9 cellular contexts compared by ENCODE assay signal in genomic region chr19:1258707-1259205, GRCh38. TPM values are rescaled to one million over a fixed set of nuclear protein-coding genes. Genes with fewer than 3 reads are reported as not detected.
DNase-seq lines count a peak whose midpoint lies in the region; ATAC-seq and TF ChIP-seq lines count a peak whose summit lies in the region.
"Had no signal": no experiment of that assay in that cellular context is flagged by ENCODE, and none has a peak within 500 bp of the region (broad histone marks: within the 10 kb centered on the region; RNA-seq: fewer than 3 reads in every experiment).

No MANE protein-coding gene starts in this region.

- peaks cover 13% of the 10 kb centered on the region for H3K36me3 Mint-ChIP-seq in activated naive CD8-positive, alpha-beta T cell treated with anti-CD3 and anti-CD28 coated beads, Interleukin-2, amount 10 ng/mL, durations not matched to agents 7 days and 5 days
- H3K36me3 Mint-ChIP-seq in memory B cell = peaks cover 12% of the 10 kb centered on the region

- TF ChIP-seq CTCF in cardiac muscle cell (IDR thresholded peaks at IDR 0.05; ENCODE audit: low read depth, low read length) (no peak), upper lobe of left lung (IDR thresholded peaks at IDR 0.05) (no peak)

- 22 to 27% methylated on average over 15 of the region's 15 CpGs for WGBS in upper lobe of left lung, 2 donors

- TF ChIP-seq EP300 in upper lobe of left lung (IDR thresholded peaks at IDR 0.05) = no peak

- peaks cover 39% of the 10 kb centered on the region for H3K36me3 ChIP-seq in cardiac muscle cell
- peaks cover 22 to 55% (median 49%) of the 10 kb centered on the region in 4 donors for H3K36me3 ChIP-seq in upper lobe of left lung

- peak overlapping the region; percentile 64 for H3K27ac ChIP-seq in cardiac muscle cell
- peak overlapping the region; percentile 91 to 100 (median 98) for H3K27ac ChIP-seq in upper lobe of left lung
- H3K27ac ChIP-seq: VCaP had no signal

- intact Hi-C loops in left cardiac atrium (cut with DNase I) = no loop called here

- H3K9me3 ChIP-seq in cardiac muscle cell (ENCODE audit: low read depth) (no peaks in the 10 kb centered on the region), upper lobe of left lung (no peaks in the 10 kb centered on the region)

- H3K27me3 ChIP-seq in cardiac muscle cell = no peaks in the 10 kb centered on the region
- no peaks in the 10 kb centered on the region for H3K27me3 ChIP-seq in upper lobe of left lung

- H3K4me1 ChIP-seq in cardiac muscle cell (ENCODE audit: low read depth) (peaks cover 21% of the 10 kb centered on the region), upper lobe of left lung (peaks cover 88 to 98% (median 94%) of the 10 kb centered on the region in 4 donors)

- no peak for DNase-seq in cardiac muscle cell (ENCODE audit: low read depth in 1 of 2, low spot score in 1 of 2)
- no peak for DNase-seq in left cardiac atrium
- no peak for DNase-seq in activated naive CD8-positive, alpha-beta T cell treated with anti-CD3 and anti-CD28 coated beads, Interleukin-2, amount 10 ng/mL, durations not matched to agents 7 days and 5 days
- no peak for DNase-seq in memory B cell (ENCODE audit: low spot score in 2 of 2)
- peak in 1 of 2 donors; percentile 84 for DNase-seq in upper lobe of left lung
- DNase-seq in kidney glomerular epithelial cell (lab: John Stamatoyannopoulos, UW) = no peak
- no peak for DNase-seq in mucosa of gallbladder (ENCODE audit: low spot score)

- peak overlapping the region; percentile 99 for H3K27ac Mint-ChIP-seq in activated naive CD8-positive, alpha-beta T cell treated with anti-CD3 and anti-CD28 coated beads, Interleukin-2, amount 10 ng/mL, durations not matched to agents 7 days and 5 days
- peak overlapping the region; percentile 99 for H3K27ac Mint-ChIP-seq in memory B cell

- no peaks in the 10 kb centered on the region for H3K27me3 Mint-ChIP-seq in activated naive CD8-positive, alpha-beta T cell treated with anti-CD3 and anti-CD28 coated beads, Interleukin-2, amount 10 ng/mL, durations not matched to agents 7 days and 5 days
- H3K27me3 Mint-ChIP-seq in memory B cell = no peaks in the 10 kb centered on the region

- TF ChIP-seq POLR2A in upper lobe of left lung (IDR thresholded peaks at IDR 0.05) = no peak

- peaks cover 34% of the 10 kb centered on the region for H3K4me1 Mint-ChIP-seq in activated naive CD8-positive, alpha-beta T cell treated with anti-CD3 and anti-CD28 coated beads, Interleukin-2, amount 10 ng/mL, durations not matched to agents 7 days and 5 days
- peaks cover 27% of the 10 kb centered on the region for H3K4me1 Mint-ChIP-seq in memory B cell

- no peaks in the 10 kb centered on the region for H3K9me3 Mint-ChIP-seq in activated naive CD8-positive, alpha-beta T cell treated with anti-CD3 and anti-CD28 coated beads, Interleukin-2, amount 10 ng/mL, durations not matched to agents 7 days and 5 days
- no peaks in the 10 kb centered on the region for H3K9me3 Mint-ChIP-seq in memory B cell

- POLR2A ChIA-PET in activated naive CD8-positive, alpha-beta T cell treated with anti-CD3 and anti-CD28 coated beads, Interleukin-2, amount 10 ng/mL, durations not matched to agents 7 days and 5 days (lab: Charles Lee) = interaction anchor here (0.6 to 3.6 kb wide), 6 partner anchors 10 to 184 kb away, joined by 3 to 64 read pairs (median 6); partner anchors contain the start of genes CIRBP and FAM174C

- H3K4me3 ChIP-seq in cardiac muscle cell (no peak overlapping the region), upper lobe of left lung (peak overlapping the region in 3 of 4 donors; percentile 23 to 62 (median 36))

- H3K4me3 Mint-ChIP-seq in activated naive CD8-positive, alpha-beta T cell treated with anti-CD3 and anti-CD28 coated beads, Interleukin-2, amount 10 ng/mL, durations not matched to agents 7 days and 5 days = peak overlapping the region; percentile 98
- H3K4me3 Mint-ChIP-seq in memory B cell = peak overlapping the region; percentile 92

- ATAC-seq in left cardiac atrium (no peak), memory B cell (ENCODE audit: low read depth) (peak; percentile 0), upper lobe of left lung (ENCODE audit: low FRiP score in 2 of 2) (no peak), HG03045 (IDR thresholded peaks at IDR 0.05; ENCODE audit: unreplicated experiment) (no peak)
- no peak for ATAC-seq in activated naive CD8-positive, alpha-beta T cell treated with anti-CD3 and anti-CD28 coated beads, Interleukin-2, amount 10 ng/mL, durations not matched to agents 7 days and 5 days (ENCODE audit: low read depth)

RNA-seq across cellular contexts. Expression of gene MIDN, which starts 10.4 kb away (rescaled TPM):
- 45.6 and 89.2 TPM in 2 replicates for total RNA-seq in cardiac muscle cell
- polyA plus RNA-seq in cardiac muscle cell = 58.1 and 76.0 TPM in 2 replicates
- total RNA-seq in left cardiac atrium = 100 to 1,000 TPM in 1 of 2 donors, 10 to 100 TPM in 1; 58.7 to 148 TPM
- 10 to 100 TPM; 75.2 to 80.7 TPM for total RNA-seq in activated naive CD8-positive, alpha-beta T cell treated with anti-CD3 and anti-CD28 coated beads, Interleukin-2, amount 10 ng/mL, durations not matched to agents 7 days and 5 days
- total RNA-seq in upper lobe of left lung = 100 to 1,000 TPM in 2 of 6 donors, 10 to 100 TPM in 4; 33.5 to 176 (median 75.9) TPM
- total RNA-seq in mucosa of gallbladder = 127 TPM

RNA-seq across cellular contexts. Expression of gene CIRBP, which starts 10.4 kb away (rescaled TPM):
- total RNA-seq in cardiac muscle cell = 1,112 and 2,236 TPM in 2 replicates
- polyA plus RNA-seq in cardiac muscle cell = 716 and 851 TPM in 2 replicates
- 100 to 1,000 TPM; 229 to 379 TPM for total RNA-seq in left cardiac atrium
- total RNA-seq in activated naive CD8-positive, alpha-beta T cell treated with anti-CD3 and anti-CD28 coated beads, Interleukin-2, amount 10 ng/mL, durations not matched to agents 7 days and 5 days = 100 to 1,000 TPM; 327 to 342 TPM
- total RNA-seq in upper lobe of left lung = 1,000 to 10,000 TPM in 1 of 6 donors, 100 to 1,000 TPM in 5; 326 to 1,348 (median 441) TPM
- 382 TPM for total RNA-seq in mucosa of gallbladder

RNA-seq across cellular contexts. Expression of gene FAM174C, which starts 16.6 kb away (rescaled TPM):
- total RNA-seq in cardiac muscle cell (31.2 and 44.9 TPM in 2 replicates), left cardiac atrium (10 to 100 TPM; 19.2 to 21.4 TPM), upper lobe of left lung (10 to 100 TPM; 43.0 to 85.3 (median 59.6) TPM), mucosa of gallbladder (57.6 TPM)
- polyA plus RNA-seq in cardiac muscle cell = 34.0 and 34.4 TPM in 2 replicates
- 10 to 100 TPM; 44.5 to 48.3 TPM for total RNA-seq in activated naive CD8-positive, alpha-beta T cell treated with anti-CD3 and anti-CD28 coated beads, Interleukin-2, amount 10 ng/mL, durations not matched to agents 7 days and 5 days

RNA-seq across cellular contexts. Expression of gene ATP5F1D, which starts 17.2 kb away (rescaled TPM):
- 188 and 355 TPM in 2 replicates for total RNA-seq in cardiac muscle cell
- 505 and 638 TPM in 2 replicates for polyA plus RNA-seq in cardiac muscle cell
- 100 to 1,000 TPM; 540 to 639 TPM for total RNA-seq in left cardiac atrium
- total RNA-seq in activated naive CD8-positive, alpha-beta T cell treated with anti-CD3 and anti-CD28 coated beads, Interleukin-2, amount 10 ng/mL, durations not matched to agents 7 days and 5 days = 100 to 1,000 TPM; 157 to 161 TPM
- total RNA-seq in upper lobe of left lung = 100 to 1,000 TPM in 3 of 6 donors, 10 to 100 TPM in 3; 56.0 to 187 (median 113) TPM
- total RNA-seq in mucosa of gallbladder = 213 TPM

RNA-seq across cellular contexts. Expression of gene CBARP, which starts 21.0 kb away (rescaled TPM):
- total RNA-seq in cardiac muscle cell (21.1 and 29.1 TPM in 2 replicates), left cardiac atrium (1 to 10 TPM; 1.6 to 3.8 TPM), upper lobe of left lung (1 to 10 TPM in 3 of 6 donors, under 1 TPM in 1, not detected in 2; 0.30 to 1.8 (median 1.0) TPM), mucosa of gallbladder (1.1 TPM)
- 22.1 and 30.6 TPM in 2 replicates for polyA plus RNA-seq in cardiac muscle cell
- total RNA-seq in activated naive CD8-positive, alpha-beta T cell treated with anti-CD3 and anti-CD28 coated beads, Interleukin-2, amount 10 ng/mL, durations not matched to agents 7 days and 5 days = under 1 TPM; 0.14 to 0.17 TPM
